ENCODE assay signal across 15 cellular contexts in the genomic region with DNA sequence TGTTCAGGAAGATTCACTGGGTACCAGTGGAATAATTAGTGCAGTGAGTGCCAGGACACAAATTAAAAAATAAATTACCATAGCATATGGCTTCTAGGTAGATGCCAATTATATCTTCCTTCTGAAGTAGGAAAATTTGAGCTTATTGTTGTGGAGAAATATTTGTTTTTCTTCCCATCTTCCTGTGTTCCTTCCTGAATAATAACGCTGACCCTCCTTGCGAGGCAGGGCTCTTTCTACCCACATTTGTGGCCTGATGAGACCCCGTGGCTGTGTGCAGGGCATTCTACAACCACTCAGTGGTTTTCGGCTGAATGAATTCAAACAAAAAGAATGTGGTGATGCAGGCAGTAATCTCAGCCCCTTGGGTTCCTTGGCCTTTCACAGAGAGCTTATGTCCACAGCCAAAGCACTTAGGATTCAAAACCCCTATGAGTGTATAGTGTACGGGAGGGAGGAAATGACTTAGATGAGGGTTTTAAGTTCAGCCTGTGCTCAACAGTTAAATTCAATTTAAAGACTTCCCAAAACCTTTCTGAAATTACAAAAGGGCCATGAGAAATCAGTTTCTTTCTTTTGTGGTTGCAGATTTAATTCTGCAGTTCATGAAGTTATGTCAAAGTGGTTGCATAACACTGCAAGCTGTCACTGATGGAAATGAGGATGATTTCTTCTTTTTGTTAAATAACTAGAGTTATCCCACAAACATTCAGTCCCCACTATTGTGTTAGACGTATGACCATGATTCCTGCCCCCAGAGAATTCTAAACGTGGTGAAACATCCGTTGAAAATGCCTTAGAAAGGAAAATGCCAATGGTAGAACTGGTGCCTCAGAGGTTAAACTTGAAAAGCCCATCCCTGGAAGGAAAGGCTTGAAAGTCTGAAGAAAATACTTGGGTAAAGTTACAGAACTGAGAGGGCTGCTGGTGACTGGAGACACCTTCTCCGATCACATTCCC.
DNase-seq lines count a peak whose midpoint lies in the region; ATAC-seq and TF ChIP-seq lines count a peak whose summit lies in the region.
"Had no signal": no experiment of that assay in that cellular context is flagged by ENCODE, and none has a peak within 500 bp of the region (broad histone marks: within the 10 kb centered on the region; RNA-seq: fewer than 3 reads in every experiment).

No MANE protein-coding gene starts in this region.

- intact Hi-C loops in head of caudate nucleus (cut with DNase I): no loop called here

- no peak for ATAC-seq in HG02884 (IDR thresholded peaks at IDR 0.05; ENCODE audit: unreplicated experiment)
- ATAC-seq: activated naive CD8-positive, alpha-beta T cell treated with anti-CD3 and anti-CD28 coated beads, Interleukin-2, amount 50 U/mL, for 24 hours had no signal

- H3K9me3 ChIP-seq in neuron (ENCODE audit: low read length): peaks cover 3% of the 10 kb centered on the region
- no peaks in the 10 kb centered on the region for H3K9me3 ChIP-seq in Peyer's patch
- H3K9me3 ChIP-seq: BLaER1 had no signal

- H3K27me3 ChIP-seq in brain microvascular endothelial cell (replicated peaks) (no peaks in the 10 kb centered on the region), neuron (ENCODE audit: insufficient read depth, low read length) (no peaks in the 10 kb centered on the region), Peyer's patch (no peaks in the 10 kb centered on the region)
- H3K27me3 ChIP-seq: BLaER1 had no signal

- no peak for TF ChIP-seq POLR2A in Peyer's patch (IDR thresholded peaks at IDR 0.05)

- no peak overlapping the region for H3K27ac ChIP-seq in brain microvascular endothelial cell
- H3K27ac ChIP-seq in Peyer's patch: no peak overlapping the region
- H3K27ac ChIP-seq: BLaER1, parathyroid adenoma had no signal

- H3K4me1 ChIP-seq in neuron (ENCODE audit: insufficient read depth, low read length) (peaks cover 24% of the 10 kb centered on the region), Peyer's patch (no peaks in the 10 kb centered on the region)
- H3K4me1 ChIP-seq: parathyroid adenoma had no signal

- DNase-seq in DMS153 (lab: John Stamatoyannopoulos, UW) (peak; percentile 9), NCI-H2029 treated with DMSO at 0.1 percent for 48 hours (lab: John Stamatoyannopoulos, UW) (peak; percentile 61), brain microvascular endothelial cell (peak; percentile 70), Peyer's patch (no peak), head of caudate nucleus (no peak), GM03348 (ENCODE audit: low spot score) (no peak)
- DNase-seq: activated B cell treated with CpG ODN at 0.5 μM for 24 hours; activated naive CD8-positive, alpha-beta T cell treated with anti-CD3 and anti-CD28 coated beads, Interleukin-2, amount 50 U/mL, for 24 hours; foreskin fibroblast; NCI-H2081 treated with DMSO at 0.1 percent for 48 hours; stimulated activated CD8-positive, alpha-beta memory T cell treated with anti-CD3 and anti-CD28 coated beads, Interleukin-4, amount 100 ng/mL, for 48 hours had no signal

- H3K36me3 ChIP-seq in brain microvascular endothelial cell (replicated peaks): no peaks in the 10 kb centered on the region
- no peaks in the 10 kb centered on the region for H3K36me3 ChIP-seq in neuron (ENCODE audit: insufficient read depth, low read length)
- no peaks in the 10 kb centered on the region for H3K36me3 ChIP-seq in Peyer's patch
- H3K36me3 ChIP-seq: BLaER1 had no signal

- TF ChIP-seq CTCF in brain microvascular endothelial cell (IDR thresholded peaks at IDR 0.05; ENCODE audit: low read depth, low read length, missing control alignments) (no peak), Peyer's patch (IDR thresholded peaks at IDR 0.05) (no peak)

- H2AFZ ChIP-seq in neuron (ENCODE audit: low read depth, low read length): peak overlapping the region; percentile 37
- H2AFZ ChIP-seq: parathyroid adenoma had no signal

- no peak overlapping the region for H3K4me3 ChIP-seq in brain microvascular endothelial cell (ENCODE audit: low read depth, low read length)
- H3K4me3 ChIP-seq in neuron (ENCODE audit: low read length): peak overlapping the region; percentile 3
- H3K4me3 ChIP-seq in Peyer's patch: no peak overlapping the region
- H3K4me3 ChIP-seq: BLaER1 had no signal

- in situ Hi-C loops in brain microvascular endothelial cell (cut with HindIII; ENCODE audit: low pct_ligation_motif_present, low sequenced_read_pairs): no loop called here

Comparison
In these comparisons a context has a peak if more than half of its experiments do, and no peak if none do; other contexts are left out.
1. DNase-seq: peak in DMS153 (single experiment), NCI-H2029 treated with DMSO at 0.1 percent for 48 hours (single experiment) and brain microvascular endothelial cell (single experiment); none in Peyer's patch (0 of 3), head of caudate nucleus (0 of 42) and GM03348 (single experiment).